In the genomic region with DNA sequence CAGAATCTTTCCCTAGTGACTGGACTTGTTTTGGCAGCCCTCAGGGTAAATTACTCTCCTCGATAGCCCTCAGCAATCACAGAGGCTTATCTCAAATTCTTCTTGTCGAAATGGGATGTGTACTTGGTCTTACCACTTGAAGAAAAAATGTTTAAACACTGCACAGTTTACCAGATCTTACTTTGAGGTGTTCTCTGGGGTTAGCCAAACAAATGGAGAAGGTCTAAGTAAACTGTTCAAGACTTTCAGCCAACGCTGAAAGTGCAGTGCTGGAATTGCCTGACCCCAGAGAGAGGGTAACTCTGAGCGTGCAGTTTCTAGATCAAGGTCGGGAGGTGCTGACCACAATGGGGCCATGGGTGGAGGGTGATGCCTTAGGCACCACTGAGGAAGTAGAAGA, we compare ENCODE assay signal across 12 cellular contexts.
DNase-seq lines count a peak whose midpoint lies in the region; ATAC-seq lines count a peak whose summit lies in the region.
"Had no signal": no experiment of that assay in that cellular context is flagged by ENCODE, and none has a peak within 500 bp of the region (broad histone marks: within the 10 kb centered on the region; RNA-seq: fewer than 3 reads in every experiment).

No MANE protein-coding gene starts in this region.

- peak; percentile 99 for ATAC-seq in effector memory CD8-positive, alpha-beta T cell (replicated peaks)
- peak; percentile 75 to 81 for ATAC-seq in stimulated activated naive B cell treated with anti-CD40 and anti-IgM and Interleukin-4, amounts not matched to agents 10 μg/mL and 1 μg/mL and 100 μg/mL, for 72 hours (replicated peaks)
- ATAC-seq in HG02840 (IDR thresholded peaks at IDR 0.05; ENCODE audit: low FRiP score, unreplicated experiment) = no peak

- peak; percentile 6 for DNase-seq in NK-92 treated with Interleukin-12 subunit alpha and Interleukin-12 subunit beta, amount 100 ng/mL, for 24 hours (lab: John Stamatoyannopoulos, UW)
- DNase-seq in NK-92 (lab: John Stamatoyannopoulos, UW; ENCODE audit: unreplicated experiment) (no peak), RPMI8226 (peak; percentile 54), NCI-H748 (lab: John Stamatoyannopoulos, UW; ENCODE audit: unreplicated experiment) (no peak), NCI-H2029 treated with DMSO at 0.1 percent for 48 hours (lab: John Stamatoyannopoulos, UW) (no peak)
- DNase-seq in effector memory CD8-positive, alpha-beta T cell = peak in 2 of 3 experiments; percentile 30 to 35
- no peak for DNase-seq in stimulated activated naive B cell treated with anti-CD40 and anti-IgM and Interleukin-4, amounts not matched to agents 10 μg/mL and 1 μg/mL and 100 μg/mL, for 72 hours
- DNase-seq: activated CD4-positive, alpha-beta T cell treated with anti-CD3 and anti-CD28 coated beads, Interleukin-2, amount 10 ng/mL, durations not matched to agents 24 days and 14 days; activated naive CD4-positive, alpha-beta T cell treated with Interleukin-2 at 50 U/mL for 16 hours; heart right ventricle; left colon had no signal

- H3K27ac Mint-ChIP-seq in effector memory CD8-positive, alpha-beta T cell = peak overlapping the region; percentile 7 to 12
- peak overlapping the region; percentile 32 for H3K27ac Mint-ChIP-seq in stimulated activated naive B cell treated with anti-CD40 and anti-IgM and Interleukin-4, amounts not matched to agents 10 μg/mL and 1 μg/mL and 100 μg/mL, for 72 hours
- H3K27ac Mint-ChIP-seq: activated CD4-positive, alpha-beta T cell treated with anti-CD3 and anti-CD28 coated beads, Interleukin-2, amount 10 ng/mL, durations not matched to agents 24 days and 14 days had no signal

- H3K4me3 Mint-ChIP-seq in effector memory CD8-positive, alpha-beta T cell = peak overlapping the region; percentile 21 to 49
- H3K4me3 Mint-ChIP-seq in stimulated activated naive B cell treated with anti-CD40 and anti-IgM and Interleukin-4, amounts not matched to agents 10 μg/mL and 1 μg/mL and 100 μg/mL, for 72 hours = peak overlapping the region; percentile 26 to 63
- H3K4me3 Mint-ChIP-seq: activated CD4-positive, alpha-beta T cell treated with anti-CD3 and anti-CD28 coated beads, Interleukin-2, amount 10 ng/mL, durations not matched to agents 24 days and 14 days had no signal

- H3K27me3 Mint-ChIP-seq in effector memory CD8-positive, alpha-beta T cell = peaks cover 0 to 4% of the 10 kb centered on the region in 2 donors
- peaks cover 0 to 5% of the 10 kb centered on the region in 2 donors for H3K27me3 Mint-ChIP-seq in stimulated activated naive B cell treated with anti-CD40 and anti-IgM and Interleukin-4, amounts not matched to agents 10 μg/mL and 1 μg/mL and 100 μg/mL, for 72 hours

- H3K36me3 Mint-ChIP-seq in effector memory CD8-positive, alpha-beta T cell (ENCODE audit: insufficient read depth) = no peaks in the 10 kb centered on the region
- peaks cover 2 to 3% of the 10 kb centered on the region in 2 donors for H3K36me3 Mint-ChIP-seq in stimulated activated naive B cell treated with anti-CD40 and anti-IgM and Interleukin-4, amounts not matched to agents 10 μg/mL and 1 μg/mL and 100 μg/mL, for 72 hours

- peaks cover 12 to 14% of the 10 kb centered on the region in 2 donors for H3K4me1 Mint-ChIP-seq in effector memory CD8-positive, alpha-beta T cell (ENCODE audit: low read depth in 2 of 2)
- H3K4me1 Mint-ChIP-seq in stimulated activated naive B cell treated with anti-CD40 and anti-IgM and Interleukin-4, amounts not matched to agents 10 μg/mL and 1 μg/mL and 100 μg/mL, for 72 hours = peaks cover 34 to 53% of the 10 kb centered on the region in 2 donors

- H3K9me3 Mint-ChIP-seq in effector memory CD8-positive, alpha-beta T cell = no peaks in the 10 kb centered on the region
- no peaks in the 10 kb centered on the region for H3K9me3 Mint-ChIP-seq in stimulated activated naive B cell treated with anti-CD40 and anti-IgM and Interleukin-4, amounts not matched to agents 10 μg/mL and 1 μg/mL and 100 μg/mL, for 72 hours
- H3K9me3 Mint-ChIP-seq: activated CD4-positive, alpha-beta T cell treated with anti-CD3 and anti-CD28 coated beads, Interleukin-2, amount 10 ng/mL, durations not matched to agents 24 days and 14 days had no signal

Comparison
In these comparisons a context has a peak if more than half of its experiments do, and no peak if none do; other contexts are left out.
1. DNase-seq: peak in NK-92 treated with Interleukin-12 subunit alpha and Interleukin-12 subunit beta, amount 100 ng/mL, for 24 hours (single experiment), RPMI8226 (single experiment) and effector memory CD8-positive, alpha-beta T cell (2 of 3); none in NK-92 (single experiment), stimulated activated naive B cell treated with anti-CD40 and anti-IgM and Interleukin-4, amounts not matched to agents 10 μg/mL and 1 μg/mL and 100 μg/mL, for 72 hours (single experiment), NCI-H748 (single experiment) and NCI-H2029 treated with DMSO at 0.1 percent for 48 hours (single experiment).